1 cellular context compared by ENCODE assay signal in genomic region chr7:55156919-55157318, GRCh38.
TF ChIP-seq lines count a peak whose summit lies in the region.

No MANE protein-coding gene starts in this region.

TF ChIP-seq in HepG2, 621 proteins besides CTCF, POLR2A, EP300 and RAD21 (continued from another document):
- no peak for TF ChIP-seq TRAFD1 (CRISPR knock-in tag; IDR thresholded peaks at IDR 0.05; ENCODE audit: borderline replicate concordance)
- TF ChIP-seq IRF1 (CRISPR knock-in tag; IDR thresholded peaks at IDR 0.05; ENCODE audit: low read depth), result no peak
